In genomic region chr7:7351832-7352231, GRCh38 we compare ENCODE assay signal across 25 cellular contexts.
"Had no signal": no experiment of that assay in that cellular context is flagged by ENCODE, and none has a peak within 500 bp of the region (broad histone marks: within the 10 kb centered on the region; RNA-seq: fewer than 3 reads in every experiment).

No MANE protein-coding gene starts in this region.

- FAIRE-seq: colon, frontal cortex, keratinocyte had no signal

- H3K4me3 Mint-ChIP-seq: memory B cell; mesothelial cell of epicardium; naive B cell; natural killer cell treated with Interleukin-12 subunit alpha and Interleukin-12 subunit beta and Interleukin-15 and Interleukin-18, amount 100 ng/mL, for 72 hours; neural crest cell; stimulated activated memory B cell treated with anti-CD40 and anti-IgM and Interleukin-4, amounts not matched to agents 10 μg/mL and 1 μg/mL and 100 μg/mL, for 72 hours; type B pancreatic cell had no signal

- H3K4me1 Mint-ChIP-seq: naive B cell; neural crest cell; stimulated activated memory B cell treated with anti-CD40 and anti-IgM and Interleukin-4, amounts not matched to agents 10 μg/mL and 1 μg/mL and 100 μg/mL, for 72 hours had no signal

- DNase-seq: dorsolateral prefrontal cortex; effector CD4-positive, alpha-beta T cell; hypothalamus; mucosa of descending colon; naive B cell; sigmoid colon; spleen; stimulated activated CD4-positive, alpha-beta T cell treated with anti-CD3 and anti-CD28 coated beads, Interleukin-4, amount 100 ng/mL, for 4 hours; stimulated activated naive CD8-positive, alpha-beta T cell treated with anti-CD3 and anti-CD28 coated beads, Interleukin-15, Interleukin-2, amounts not matched to agents 100 U/mL and 50 U/mL, for 24 hours; substantia nigra; testis; tibial artery had no signal

- H3K9me3 ChIP-seq: mucosa of descending colon, prostate gland, right atrium auricular region, sigmoid colon, spleen, testis, tibial artery had no signal

- H3K4me1 ChIP-seq: prostate gland, right atrium auricular region, sigmoid colon, spleen, testis had no signal

- ATAC-seq: left lobe of liver; mucosa of descending colon; natural killer cell treated with Interleukin-12 subunit alpha and Interleukin-12 subunit beta and Interleukin-15 and Interleukin-18, amount 100 ng/mL, for 72 hours; stimulated activated memory B cell treated with anti-CD40 and anti-IgM and Interleukin-4, amounts not matched to agents 10 μg/mL and 1 μg/mL and 100 μg/mL, for 72 hours; stimulated activated naive CD8-positive, alpha-beta T cell treated with anti-CD3 and anti-CD28 coated beads, Interleukin-15, Interleukin-2, amounts not matched to agents 100 U/mL and 50 U/mL, for 24 hours had no signal

- H3K36me3 ChIP-seq: prostate gland, right atrium auricular region, sigmoid colon, spleen, tibial artery had no signal

- H3K27ac Mint-ChIP-seq: memory B cell; mesothelial cell of epicardium; natural killer cell treated with Interleukin-12 subunit alpha and Interleukin-12 subunit beta and Interleukin-15 and Interleukin-18, amount 100 ng/mL, for 72 hours; stimulated activated memory B cell treated with anti-CD40 and anti-IgM and Interleukin-4, amounts not matched to agents 10 μg/mL and 1 μg/mL and 100 μg/mL, for 72 hours had no signal

- H3K27me3 Mint-ChIP-seq: type B pancreatic cell had no signal

- H3K36me3 Mint-ChIP-seq: memory B cell; mesothelial cell of epicardium; natural killer cell treated with Interleukin-12 subunit alpha and Interleukin-12 subunit beta and Interleukin-15 and Interleukin-18, amount 100 ng/mL, for 72 hours; stimulated activated memory B cell treated with anti-CD40 and anti-IgM and Interleukin-4, amounts not matched to agents 10 μg/mL and 1 μg/mL and 100 μg/mL, for 72 hours; type B pancreatic cell had no signal

- H3K4me3 ChIP-seq: dorsolateral prefrontal cortex, lung, mucosa of descending colon, prostate gland, right atrium auricular region, sigmoid colon, spleen, testis, tibial artery had no signal

- H3K27ac ChIP-seq: dorsolateral prefrontal cortex, prostate gland, right atrium auricular region, sigmoid colon, spleen, testis had no signal

- H3K27me3 ChIP-seq: dorsolateral prefrontal cortex, right atrium auricular region, sigmoid colon, spleen, testis, tibial artery had no signal

- H3K9me3 Mint-ChIP-seq: mesothelial cell of epicardium; natural killer cell treated with Interleukin-12 subunit alpha and Interleukin-12 subunit beta and Interleukin-15 and Interleukin-18, amount 100 ng/mL, for 72 hours; neural crest cell; type B pancreatic cell had no signal
